In the genomic region with DNA sequence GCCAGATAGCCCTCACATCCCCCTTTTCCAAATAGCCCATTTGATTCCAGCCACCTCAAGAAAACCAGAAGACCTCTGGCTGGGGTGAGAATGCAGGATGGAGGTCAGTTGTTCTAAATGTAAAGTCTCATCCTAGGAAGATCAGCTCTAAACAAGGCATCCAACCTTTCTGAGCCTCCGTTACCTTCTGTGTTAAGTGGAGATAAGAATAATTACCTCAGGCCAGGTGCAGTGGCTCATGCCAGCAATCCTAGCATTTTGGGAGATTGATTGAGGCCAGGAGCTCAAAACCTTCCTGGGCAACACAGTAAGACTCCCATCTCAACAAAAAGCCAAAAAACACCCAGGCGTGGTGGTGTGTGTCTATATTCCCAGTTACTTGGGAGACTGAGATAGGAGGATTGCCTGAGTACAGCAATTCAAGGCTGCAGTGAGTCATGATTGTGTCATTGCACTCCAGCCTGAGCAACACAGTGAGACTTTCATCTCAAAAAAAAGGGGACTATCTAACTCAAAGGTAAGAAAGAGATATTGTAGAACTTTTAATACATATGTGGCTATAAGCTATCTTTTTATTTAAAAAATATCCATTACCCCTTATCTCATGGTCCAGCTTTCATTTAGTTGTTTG, we compare ENCODE assay signal across 2 cellular contexts.
A peak's percentile ranks its signal among the peaks of the same experiment; 100 is the strongest.
TF ChIP-seq lines count a peak whose summit lies in the region.

No MANE protein-coding gene starts in this region.

TF ChIP-seq in IMR-90, 13 proteins besides CTCF, POLR2A, EP300 and RAD21:
- TF ChIP-seq, protein P1, sequence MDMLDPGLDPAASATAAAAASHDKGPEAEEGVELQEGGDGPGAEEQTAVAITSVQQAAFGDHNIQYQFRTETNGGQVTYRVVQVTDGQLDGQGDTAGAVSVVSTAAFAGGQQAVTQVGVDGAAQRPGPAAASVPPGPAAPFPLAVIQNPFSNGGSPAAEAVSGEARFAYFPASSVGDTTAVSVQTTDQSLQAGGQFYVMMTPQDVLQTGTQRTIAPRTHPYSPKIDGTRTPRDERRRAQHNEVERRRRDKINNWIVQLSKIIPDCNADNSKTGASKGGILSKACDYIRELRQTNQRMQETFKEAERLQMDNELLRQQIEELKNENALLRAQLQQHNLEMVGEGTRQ (IDR thresholded peaks at IDR 0.05; ENCODE audit: low read depth, low read length): no peak
- TF ChIP-seq MXI1 (IDR thresholded peaks at IDR 0.05; ENCODE audit: borderline replicate concordance, low read depth, low read length) (no peak), CEBPB (IDR thresholded peaks at IDR 0.05; ENCODE audit: low read depth, low read length) (peak; percentile 88), NFE2L2 (IDR thresholded peaks at IDR 0.05; ENCODE audit: low read depth, low read length) (no peak), FOS (IDR thresholded peaks at IDR 0.05; ENCODE audit: low read depth, low read length) (peak; percentile 83), RCOR1 (IDR thresholded peaks at IDR 0.05; ENCODE audit: insufficient replicate concordance, low read length) (peak; percentile 41), SMC3 (IDR thresholded peaks at IDR 0.05; ENCODE audit: low read depth, low read length) (no peak), BHLHE40 (IDR thresholded peaks at IDR 0.05; ENCODE audit: low read depth, low read length) (no peak), CHD1 (IDR thresholded peaks at IDR 0.05; ENCODE audit: low read depth, low read length) (no peak)
- TF ChIP-seq, protein P2, sequence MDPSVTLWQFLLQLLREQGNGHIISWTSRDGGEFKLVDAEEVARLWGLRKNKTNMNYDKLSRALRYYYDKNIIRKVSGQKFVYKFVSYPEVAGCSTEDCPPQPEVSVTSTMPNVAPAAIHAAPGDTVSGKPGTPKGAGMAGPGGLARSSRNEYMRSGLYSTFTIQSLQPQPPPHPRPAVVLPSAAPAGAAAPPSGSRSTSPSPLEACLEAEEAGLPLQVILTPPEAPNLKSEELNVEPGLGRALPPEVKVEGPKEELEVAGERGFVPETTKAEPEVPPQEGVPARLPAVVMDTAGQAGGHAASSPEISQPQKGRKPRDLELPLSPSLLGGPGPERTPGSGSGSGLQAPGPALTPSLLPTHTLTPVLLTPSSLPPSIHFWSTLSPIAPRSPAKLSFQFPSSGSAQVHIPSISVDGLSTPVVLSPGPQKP (IDR thresholded peaks at IDR 0.05; ENCODE audit: borderline replicate concordance, low read depth, low read length): no peak

TF ChIP-seq in GM23338, 12 proteins besides CTCF, POLR2A, EP300 and RAD21 (continued from another document):
- TF ChIP-seq EZH2phosphoT487 (IDR thresholded peaks at IDR 0.05; ENCODE audit: unreplicated experiment) (no peak), POLR2AphosphoS5 (IDR thresholded peaks at IDR 0.05; ENCODE audit: low read depth) (no peak), ZNF331 (CRISPR knock-in tag; IDR thresholded peaks at IDR 0.05; ENCODE audit: low read depth) (no peak), EZH2 (IDR thresholded peaks at IDR 0.05; ENCODE audit: low read depth, unreplicated experiment) (no peak), NANOG (IDR thresholded peaks at IDR 0.05; ENCODE audit: borderline replicate concordance) (no peak)
- TF ChIP-seq, protein P3, sequence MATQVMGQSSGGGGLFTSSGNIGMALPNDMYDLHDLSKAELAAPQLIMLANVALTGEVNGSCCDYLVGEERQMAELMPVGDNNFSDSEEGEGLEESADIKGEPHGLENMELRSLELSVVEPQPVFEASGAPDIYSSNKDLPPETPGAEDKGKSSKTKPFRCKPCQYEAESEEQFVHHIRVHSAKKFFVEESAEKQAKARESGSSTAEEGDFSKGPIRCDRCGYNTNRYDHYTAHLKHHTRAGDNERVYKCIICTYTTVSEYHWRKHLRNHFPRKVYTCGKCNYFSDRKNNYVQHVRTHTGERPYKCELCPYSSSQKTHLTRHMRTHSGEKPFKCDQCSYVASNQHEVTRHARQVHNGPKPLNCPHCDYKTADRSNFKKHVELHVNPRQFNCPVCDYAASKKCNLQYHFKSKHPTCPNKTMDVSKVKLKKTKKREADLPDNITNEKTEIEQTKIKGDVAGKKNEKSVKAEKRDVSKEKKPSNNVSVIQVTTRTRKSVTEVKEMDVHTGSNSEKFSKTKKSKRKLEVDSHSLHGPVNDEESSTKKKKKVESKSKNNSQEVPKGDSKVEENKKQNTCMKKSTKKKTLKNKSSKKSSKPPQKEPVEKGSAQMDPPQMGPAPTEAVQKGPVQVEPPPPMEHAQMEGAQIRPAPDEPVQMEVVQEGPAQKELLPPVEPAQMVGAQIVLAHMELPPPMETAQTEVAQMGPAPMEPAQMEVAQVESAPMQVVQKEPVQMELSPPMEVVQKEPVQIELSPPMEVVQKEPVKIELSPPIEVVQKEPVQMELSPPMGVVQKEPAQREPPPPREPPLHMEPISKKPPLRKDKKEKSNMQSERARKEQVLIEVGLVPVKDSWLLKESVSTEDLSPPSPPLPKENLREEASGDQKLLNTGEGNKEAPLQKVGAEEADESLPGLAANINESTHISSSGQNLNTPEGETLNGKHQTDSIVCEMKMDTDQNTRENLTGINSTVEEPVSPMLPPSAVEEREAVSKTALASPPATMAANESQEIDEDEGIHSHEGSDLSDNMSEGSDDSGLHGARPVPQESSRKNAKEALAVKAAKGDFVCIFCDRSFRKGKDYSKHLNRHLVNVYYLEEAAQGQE (IDR thresholded peaks at IDR 0.05; ENCODE audit: unreplicated experiment): no peak
- TF ChIP-seq, protein P4, sequence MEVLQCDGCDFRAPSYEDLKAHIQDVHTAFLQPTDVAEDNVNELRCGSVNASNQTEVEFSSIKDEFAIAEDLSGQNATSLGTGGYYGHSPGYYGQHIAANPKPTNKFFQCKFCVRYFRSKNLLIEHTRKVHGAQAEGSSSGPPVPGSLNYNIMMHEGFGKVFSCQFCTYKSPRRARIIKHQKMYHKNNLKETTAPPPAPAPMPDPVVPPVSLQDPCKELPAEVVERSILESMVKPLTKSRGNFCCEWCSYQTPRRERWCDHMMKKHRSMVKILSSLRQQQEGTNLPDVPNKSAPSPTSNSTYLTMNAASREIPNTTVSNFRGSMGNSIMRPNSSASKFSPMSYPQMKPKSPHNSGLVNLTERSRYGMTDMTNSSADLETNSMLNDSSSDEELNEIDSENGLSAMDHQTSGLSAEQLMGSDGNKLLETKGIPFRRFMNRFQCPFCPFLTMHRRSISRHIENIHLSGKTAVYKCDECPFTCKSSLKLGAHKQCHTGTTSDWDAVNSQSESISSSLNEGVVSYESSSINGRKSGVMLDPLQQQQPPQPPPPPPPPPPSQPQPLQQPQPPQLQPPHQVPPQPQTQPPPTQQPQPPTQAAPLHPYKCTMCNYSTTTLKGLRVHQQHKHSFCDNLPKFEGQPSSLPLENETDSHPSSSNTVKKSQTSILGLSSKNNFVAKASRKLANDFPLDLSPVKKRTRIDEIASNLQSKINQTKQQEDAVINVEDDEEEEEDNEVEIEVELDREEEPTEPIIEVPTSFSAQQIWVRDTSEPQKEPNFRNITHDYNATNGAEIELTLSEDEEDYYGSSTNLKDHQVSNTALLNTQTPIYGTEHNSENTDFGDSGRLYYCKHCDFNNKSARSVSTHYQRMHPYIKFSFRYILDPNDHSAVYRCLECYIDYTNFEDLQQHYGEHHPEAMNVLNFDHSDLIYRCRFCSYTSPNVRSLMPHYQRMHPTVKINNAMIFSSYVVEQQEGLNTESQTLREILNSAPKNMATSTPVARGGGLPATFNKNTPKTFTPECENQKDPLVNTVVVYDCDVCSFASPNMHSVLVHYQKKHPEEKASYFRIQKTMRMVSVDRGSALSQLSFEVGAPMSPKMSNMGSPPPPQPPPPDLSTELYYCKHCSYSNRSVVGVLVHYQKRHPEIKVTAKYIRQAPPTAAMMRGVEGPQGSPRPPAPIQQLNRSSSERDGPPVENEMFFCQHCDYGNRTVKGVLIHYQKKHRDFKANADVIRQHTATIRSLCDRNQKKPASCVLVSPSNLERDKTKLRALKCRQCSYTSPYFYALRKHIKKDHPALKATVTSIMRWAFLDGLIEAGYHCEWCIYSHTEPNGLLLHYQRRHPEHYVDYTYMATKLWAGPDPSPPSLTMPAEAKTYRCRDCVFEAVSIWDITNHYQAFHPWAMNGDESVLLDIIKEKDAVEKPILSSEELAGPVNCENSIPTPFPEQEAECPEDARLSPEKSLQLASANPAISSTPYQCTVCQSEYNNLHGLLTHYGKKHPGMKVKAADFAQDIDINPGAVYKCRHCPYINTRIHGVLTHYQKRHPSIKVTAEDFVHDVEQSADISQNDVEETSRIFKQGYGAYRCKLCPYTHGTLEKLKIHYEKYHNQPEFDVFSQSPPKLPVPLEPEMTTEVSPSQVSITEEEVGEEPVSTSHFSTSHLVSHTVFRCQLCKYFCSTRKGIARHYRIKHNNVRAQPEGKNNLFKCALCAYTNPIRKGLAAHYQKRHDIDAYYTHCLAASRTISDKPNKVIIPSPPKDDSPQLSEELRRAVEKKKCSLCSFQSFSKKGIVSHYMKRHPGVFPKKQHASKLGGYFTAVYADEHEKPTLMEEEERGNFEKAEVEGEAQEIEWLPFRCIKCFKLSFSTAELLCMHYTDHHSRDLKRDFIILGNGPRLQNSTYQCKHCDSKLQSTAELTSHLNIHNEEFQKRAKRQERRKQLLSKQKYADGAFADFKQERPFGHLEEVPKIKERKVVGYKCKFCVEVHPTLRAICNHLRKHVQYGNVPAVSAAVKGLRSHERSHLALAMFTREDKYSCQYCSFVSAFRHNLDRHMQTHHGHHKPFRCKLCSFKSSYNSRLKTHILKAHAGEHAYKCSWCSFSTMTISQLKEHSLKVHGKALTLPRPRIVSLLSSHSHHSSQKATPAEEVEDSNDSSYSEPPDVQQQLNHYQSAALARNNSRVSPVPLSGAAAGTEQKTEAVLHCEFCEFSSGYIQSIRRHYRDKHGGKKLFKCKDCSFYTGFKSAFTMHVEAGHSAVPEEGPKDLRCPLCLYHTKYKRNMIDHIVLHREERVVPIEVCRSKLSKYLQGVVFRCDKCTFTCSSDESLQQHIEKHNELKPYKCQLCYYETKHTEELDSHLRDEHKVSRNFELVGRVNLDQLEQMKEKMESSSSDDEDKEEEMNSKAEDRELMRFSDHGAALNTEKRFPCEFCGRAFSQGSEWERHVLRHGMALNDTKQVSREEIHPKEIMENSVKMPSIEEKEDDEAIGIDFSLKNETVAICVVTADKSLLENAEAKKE (CRISPR knock-in tag; IDR thresholded peaks at IDR 0.05): no peak
